Comparison of ENCODE assay signal across 18 cellular contexts in the genomic region with DNA sequence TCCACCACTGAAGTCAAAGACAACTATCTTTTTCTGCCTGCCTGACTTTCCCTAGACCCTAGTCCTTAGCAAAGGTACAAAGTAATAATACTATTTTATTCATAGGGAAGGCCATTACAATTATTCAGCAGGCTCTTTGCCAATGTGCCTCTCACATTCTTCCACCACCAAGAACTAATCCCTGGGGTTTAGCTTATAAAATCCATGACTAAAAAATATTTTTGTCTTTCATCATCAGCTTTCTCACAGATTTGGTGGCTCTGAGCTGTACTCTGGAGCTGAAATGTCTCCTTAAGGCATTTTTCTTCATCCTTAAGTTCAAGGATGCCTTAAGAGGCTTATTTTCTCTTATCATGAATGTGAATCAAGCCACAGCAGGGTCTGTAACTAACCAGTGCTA.
A peak's percentile ranks its signal among the peaks of the same experiment; 100 is the strongest.
DNase-seq lines count a peak whose midpoint lies in the region; ATAC-seq and TF ChIP-seq lines count a peak whose summit lies in the region.
"Had no signal": no experiment of that assay in that cellular context is flagged by ENCODE, and none has a peak within 500 bp of the region (broad histone marks: within the 10 kb centered on the region; RNA-seq: fewer than 3 reads in every experiment).

No MANE protein-coding gene starts in this region.

- peak; percentile 54 for DNase-seq in NCI-H82 treated with DMSO at 0.1 percent for 48 hours (lab: John Stamatoyannopoulos, UW; ENCODE audit: unreplicated experiment)
- DNase-seq in chondrocyte (ENCODE audit: low spot score): no peak
- DNase-seq in medulla oblongata (ENCODE audit: extremely low spot score): peak; percentile 21
- DNase-seq in glomerular visceral epithelial cell (ENCODE audit: extremely low spot score): no peak
- no peak for DNase-seq in progenitor cell of endocrine pancreas (ENCODE audit: low spot score, unreplicated experiment)
- DNase-seq in CD14-positive monocyte (ENCODE audit: low spot score): no peak
- DNase-seq: activated naive CD8-positive, alpha-beta T cell treated with anti-CD3 and anti-CD28 coated beads, Interleukin-2, amount 50 U/mL, for 24 hours; DMS153; NCI-H1048; NCI-H2107; NCI-H69; OCI-M1; small intestine; T1000 had no signal

- H3K9me3 Mint-ChIP-seq in chondrocyte (ENCODE audit: low read depth): peaks cover 17% of the 10 kb centered on the region
- peaks cover 15% of the 10 kb centered on the region for H3K9me3 Mint-ChIP-seq in progenitor cell of endocrine pancreas (ENCODE audit: low read depth)
- H3K9me3 Mint-ChIP-seq in CD14-positive monocyte: peaks cover 2 to 10% (median 5%) of the 10 kb centered on the region in 7 donors

- peaks cover 5% of the 10 kb centered on the region for H3K27me3 Mint-ChIP-seq in chondrocyte (ENCODE audit: low read depth)
- no peaks in the 10 kb centered on the region for H3K27me3 Mint-ChIP-seq in progenitor cell of endocrine pancreas
- H3K27me3 Mint-ChIP-seq in CD14-positive monocyte (ENCODE audit: low read depth in 3 of 3): no peaks in the 10 kb centered on the region
- H3K27me3 Mint-ChIP-seq: activated naive CD8-positive, alpha-beta T cell treated with anti-CD3 and anti-CD28 coated beads, Interleukin-2, amount 50 U/mL, for 24 hours; dendritic cell treated with granulocyte-macrophage colony-stimulating factor and Interleukin-4, amounts not matched to agents 40 ng/mL and 50 ng/mL, for 4 days had no signal

- H3K4me3 Mint-ChIP-seq in chondrocyte (ENCODE audit: unreplicated experiment) (no peak overlapping the region), progenitor cell of endocrine pancreas (ENCODE audit: low read depth) (no peak overlapping the region), CD14-positive monocyte (no peak overlapping the region)
- H3K4me3 Mint-ChIP-seq: activated naive CD8-positive, alpha-beta T cell treated with anti-CD3 and anti-CD28 coated beads, Interleukin-2, amount 50 U/mL, for 24 hours; activated T-helper 17 cell treated with anti-CD3 and anti-CD28 coated beads, Interleukin-2, amount 50 U/mL, for 72 hours; dendritic cell treated with granulocyte-macrophage colony-stimulating factor and Interleukin-4, amounts not matched to agents 40 ng/mL and 50 ng/mL, for 4 days had no signal

- intact Hi-C loops in CD14-positive monocyte (cut with micrococcal nuclease): no loop called here

- H3K36me3 Mint-ChIP-seq in chondrocyte (ENCODE audit: low read depth) (no peaks in the 10 kb centered on the region), progenitor cell of endocrine pancreas (ENCODE audit: insufficient read depth) (no peaks in the 10 kb centered on the region), CD14-positive monocyte (no peaks in the 10 kb centered on the region)

- no peak for TF ChIP-seq CTCF in chondrocyte (IDR thresholded peaks at IDR 0.05)
- TF ChIP-seq CTCF in progenitor cell of endocrine pancreas (IDR thresholded peaks at IDR 0.05; ENCODE audit: unreplicated experiment): no peak
- TF ChIP-seq CTCF in CD14-positive monocyte (IDR thresholded peaks at IDR 0.05): no peak

- ATAC-seq in HG02678 (IDR thresholded peaks at IDR 0.05; ENCODE audit: unreplicated experiment): no peak
- ATAC-seq: activated naive CD8-positive, alpha-beta T cell treated with anti-CD3 and anti-CD28 coated beads, Interleukin-2, amount 50 U/mL, for 24 hours; activated T-helper 17 cell treated with anti-CD3 and anti-CD28 coated beads, Interleukin-2, amount 50 U/mL, for 72 hours; K562 had no signal

- H3K4me1 Mint-ChIP-seq in chondrocyte (ENCODE audit: low read depth) (peaks cover 20% of the 10 kb centered on the region), progenitor cell of endocrine pancreas (ENCODE audit: low read depth) (peaks cover 13% of the 10 kb centered on the region), CD14-positive monocyte (no peaks in the 10 kb centered on the region)
- H3K4me1 Mint-ChIP-seq: activated naive CD8-positive, alpha-beta T cell treated with anti-CD3 and anti-CD28 coated beads, Interleukin-2, amount 50 U/mL, for 24 hours; activated T-helper 17 cell treated with anti-CD3 and anti-CD28 coated beads, Interleukin-2, amount 50 U/mL, for 72 hours had no signal

- peak overlapping the region; percentile 78 for H3K27ac Mint-ChIP-seq in chondrocyte (ENCODE audit: unreplicated experiment)
- H3K27ac Mint-ChIP-seq in progenitor cell of endocrine pancreas: no peak overlapping the region
- no peak overlapping the region for H3K27ac Mint-ChIP-seq in CD14-positive monocyte
- H3K27ac Mint-ChIP-seq: activated naive CD8-positive, alpha-beta T cell treated with anti-CD3 and anti-CD28 coated beads, Interleukin-2, amount 50 U/mL, for 24 hours; activated T-helper 17 cell treated with anti-CD3 and anti-CD28 coated beads, Interleukin-2, amount 50 U/mL, for 72 hours; dendritic cell treated with granulocyte-macrophage colony-stimulating factor and Interleukin-4, amounts not matched to agents 40 ng/mL and 50 ng/mL, for 4 days had no signal

Comparison
In these comparisons a context has a peak if more than half of its experiments do, and no peak if none do; other contexts are left out.
1. DNase-seq: peak in NCI-H82 treated with DMSO at 0.1 percent for 48 hours (single experiment) and medulla oblongata (single experiment); none in chondrocyte (single experiment), glomerular visceral epithelial cell (single experiment), progenitor cell of endocrine pancreas (single experiment) and CD14-positive monocyte (single experiment).